In genomic region chrX:2501246-2502102, GRCh38 we compare ENCODE assay signal across 1 cellular context.
TF ChIP-seq lines count a peak whose summit lies in the region.

No MANE protein-coding gene starts in this region.

TF ChIP-seq in GM12878, 131 proteins besides CTCF, POLR2A, EP300 and RAD21:
- no peak for TF ChIP-seq STAT1 (conservative IDR thresholded peaks at IDR 0.05)
- TF ChIP-seq DPF2 (IDR thresholded peaks at IDR 0.05) = no peak
- TF ChIP-seq YY1 (IDR thresholded peaks at IDR 0.05; ENCODE audit: low read depth, low read length) = no peak
- no peak for TF ChIP-seq TBL1XR1 (IDR thresholded peaks at IDR 0.05; ENCODE audit: low read depth, low read length)
- TF ChIP-seq, protein P1, sequence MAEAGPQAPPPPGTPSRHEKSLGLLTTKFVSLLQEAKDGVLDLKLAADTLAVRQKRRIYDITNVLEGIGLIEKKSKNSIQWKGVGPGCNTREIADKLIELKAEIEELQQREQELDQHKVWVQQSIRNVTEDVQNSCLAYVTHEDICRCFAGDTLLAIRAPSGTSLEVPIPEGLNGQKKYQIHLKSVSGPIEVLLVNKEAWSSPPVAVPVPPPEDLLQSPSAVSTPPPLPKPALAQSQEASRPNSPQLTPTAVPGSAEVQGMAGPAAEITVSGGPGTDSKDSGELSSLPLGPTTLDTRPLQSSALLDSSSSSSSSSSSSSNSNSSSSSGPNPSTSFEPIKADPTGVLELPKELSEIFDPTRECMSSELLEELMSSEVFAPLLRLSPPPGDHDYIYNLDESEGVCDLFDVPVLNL (IDR thresholded peaks at IDR 0.05; ENCODE audit: low read depth, low read length) = no peak
- TF ChIP-seq IRF4 (IDR thresholded peaks at IDR 0.05; ENCODE audit: low read depth, low read length) = no peak
- no peak for TF ChIP-seq ZNF24 (IDR thresholded peaks at IDR 0.05)
- TF ChIP-seq SREBF1 (IDR thresholded peaks at IDR 0.05; ENCODE audit: low read length) = no peak
- no peak for TF ChIP-seq NFIC (IDR thresholded peaks at IDR 0.05; ENCODE audit: low read depth, low read length)
- TF ChIP-seq USF2 (IDR thresholded peaks at IDR 0.05; ENCODE audit: borderline replicate concordance, low read depth, low read length) = no peak
- TF ChIP-seq ASH2L (IDR thresholded peaks at IDR 0.05; ENCODE audit: borderline replicate concordance, low read depth) = no peak
- no peak for TF ChIP-seq HDAC2 (IDR thresholded peaks at IDR 0.05)
- TF ChIP-seq, protein P2, sequence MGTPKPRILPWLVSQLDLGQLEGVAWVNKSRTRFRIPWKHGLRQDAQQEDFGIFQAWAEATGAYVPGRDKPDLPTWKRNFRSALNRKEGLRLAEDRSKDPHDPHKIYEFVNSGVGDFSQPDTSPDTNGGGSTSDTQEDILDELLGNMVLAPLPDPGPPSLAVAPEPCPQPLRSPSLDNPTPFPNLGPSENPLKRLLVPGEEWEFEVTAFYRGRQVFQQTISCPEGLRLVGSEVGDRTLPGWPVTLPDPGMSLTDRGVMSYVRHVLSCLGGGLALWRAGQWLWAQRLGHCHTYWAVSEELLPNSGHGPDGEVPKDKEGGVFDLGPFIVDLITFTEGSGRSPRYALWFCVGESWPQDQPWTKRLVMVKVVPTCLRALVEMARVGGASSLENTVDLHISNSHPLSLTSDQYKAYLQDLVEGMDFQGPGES (IDR thresholded peaks at IDR 0.05) = no peak
- TF ChIP-seq, protein P3, sequence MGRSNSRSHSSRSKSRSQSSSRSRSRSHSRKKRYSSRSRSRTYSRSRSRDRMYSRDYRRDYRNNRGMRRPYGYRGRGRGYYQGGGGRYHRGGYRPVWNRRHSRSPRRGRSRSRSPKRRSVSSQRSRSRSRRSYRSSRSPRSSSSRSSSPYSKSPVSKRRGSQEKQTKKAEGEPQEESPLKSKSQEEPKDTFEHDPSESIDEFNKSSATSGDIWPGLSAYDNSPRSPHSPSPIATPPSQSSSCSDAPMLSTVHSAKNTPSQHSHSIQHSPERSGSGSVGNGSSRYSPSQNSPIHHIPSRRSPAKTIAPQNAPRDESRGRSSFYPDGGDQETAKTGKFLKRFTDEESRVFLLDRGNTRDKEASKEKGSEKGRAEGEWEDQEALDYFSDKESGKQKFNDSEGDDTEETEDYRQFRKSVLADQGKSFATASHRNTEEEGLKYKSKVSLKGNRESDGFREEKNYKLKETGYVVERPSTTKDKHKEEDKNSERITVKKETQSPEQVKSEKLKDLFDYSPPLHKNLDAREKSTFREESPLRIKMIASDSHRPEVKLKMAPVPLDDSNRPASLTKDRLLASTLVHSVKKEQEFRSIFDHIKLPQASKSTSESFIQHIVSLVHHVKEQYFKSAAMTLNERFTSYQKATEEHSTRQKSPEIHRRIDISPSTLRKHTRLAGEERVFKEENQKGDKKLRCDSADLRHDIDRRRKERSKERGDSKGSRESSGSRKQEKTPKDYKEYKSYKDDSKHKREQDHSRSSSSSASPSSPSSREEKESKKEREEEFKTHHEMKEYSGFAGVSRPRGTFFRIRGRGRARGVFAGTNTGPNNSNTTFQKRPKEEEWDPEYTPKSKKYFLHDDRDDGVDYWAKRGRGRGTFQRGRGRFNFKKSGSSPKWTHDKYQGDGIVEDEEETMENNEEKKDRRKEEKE (IDR thresholded peaks at IDR 0.05) = no peak
- TF ChIP-seq, protein P4, sequence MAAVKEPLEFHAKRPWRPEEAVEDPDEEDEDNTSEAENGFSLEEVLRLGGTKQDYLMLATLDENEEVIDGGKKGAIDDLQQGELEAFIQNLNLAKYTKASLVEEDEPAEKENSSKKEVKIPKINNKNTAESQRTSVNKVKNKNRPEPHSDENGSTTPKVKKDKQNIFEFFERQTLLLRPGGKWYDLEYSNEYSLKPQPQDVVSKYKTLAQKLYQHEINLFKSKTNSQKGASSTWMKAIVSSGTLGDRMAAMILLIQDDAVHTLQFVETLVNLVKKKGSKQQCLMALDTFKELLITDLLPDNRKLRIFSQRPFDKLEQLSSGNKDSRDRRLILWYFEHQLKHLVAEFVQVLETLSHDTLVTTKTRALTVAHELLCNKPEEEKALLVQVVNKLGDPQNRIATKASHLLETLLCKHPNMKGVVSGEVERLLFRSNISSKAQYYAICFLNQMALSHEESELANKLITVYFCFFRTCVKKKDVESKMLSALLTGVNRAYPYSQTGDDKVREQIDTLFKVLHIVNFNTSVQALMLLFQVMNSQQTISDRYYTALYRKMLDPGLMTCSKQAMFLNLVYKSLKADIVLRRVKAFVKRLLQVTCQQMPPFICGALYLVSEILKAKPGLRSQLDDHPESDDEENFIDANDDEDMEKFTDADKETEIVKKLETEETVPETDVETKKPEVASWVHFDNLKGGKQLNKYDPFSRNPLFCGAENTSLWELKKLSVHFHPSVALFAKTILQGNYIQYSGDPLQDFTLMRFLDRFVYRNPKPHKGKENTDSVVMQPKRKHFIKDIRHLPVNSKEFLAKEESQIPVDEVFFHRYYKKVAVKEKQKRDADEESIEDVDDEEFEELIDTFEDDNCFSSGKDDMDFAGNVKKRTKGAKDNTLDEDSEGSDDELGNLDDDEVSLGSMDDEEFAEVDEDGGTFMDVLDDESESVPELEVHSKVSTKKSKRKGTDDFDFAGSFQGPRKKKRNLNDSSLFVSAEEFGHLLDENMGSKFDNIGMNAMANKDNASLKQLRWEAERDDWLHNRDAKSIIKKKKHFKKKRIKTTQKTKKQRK (IDR thresholded peaks at IDR 0.05; ENCODE audit: low read depth, low read length) = no peak
- TF ChIP-seq POLR2AphosphoS5 (IDR thresholded peaks at IDR 0.05; ENCODE audit: low read length) = no peak
- no peak for TF ChIP-seq SMAD5 (IDR thresholded peaks at IDR 0.05; ENCODE audit: low read depth)
- TF ChIP-seq TCF7 (IDR thresholded peaks at IDR 0.05; ENCODE audit: borderline replicate concordance) = no peak
- TF ChIP-seq CHD1 (IDR thresholded peaks at IDR 0.05; ENCODE audit: low read depth, low read length) = no peak
